ENCODE assay signal across 25 cellular contexts in the genomic region with DNA sequence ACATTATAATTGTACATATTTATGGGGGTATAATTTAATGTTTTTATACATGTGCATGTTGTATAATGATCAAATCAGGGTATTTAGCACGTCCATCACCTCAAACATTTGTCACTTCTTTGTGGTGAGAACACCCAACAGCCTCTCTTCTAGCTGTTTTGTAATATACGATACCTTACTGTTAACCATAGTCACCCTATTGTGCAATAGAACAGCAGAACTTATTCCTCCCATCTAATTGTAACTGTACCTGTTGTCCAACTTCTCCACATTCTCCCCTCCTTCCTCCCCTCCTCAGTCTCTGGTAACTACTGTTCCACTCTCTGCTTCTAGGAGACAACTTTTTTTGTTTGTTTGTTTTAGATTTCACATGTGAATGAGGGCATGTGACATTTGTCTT.
"Had no signal": no experiment of that assay in that cellular context is flagged by ENCODE, and none has a peak within 500 bp of the region (broad histone marks: within the 10 kb centered on the region; RNA-seq: fewer than 3 reads in every experiment).

No MANE protein-coding gene starts in this region.

- FAIRE-seq: keratinocyte had no signal

- H3K36me3 ChIP-seq: gastrocnemius medialis, lower lobe of right lung, ovary, spleen, tibial artery had no signal

- H3K4me1 ChIP-seq: gastrocnemius medialis, lower lobe of right lung, psoas muscle, spleen, testis, tibial artery had no signal

- H3K27me3 ChIP-seq: gastrocnemius medialis, ovary, spleen, testis, tibial artery had no signal

- H3K27ac ChIP-seq: epithelial cell of prostate, gastrocnemius medialis, lower lobe of right lung, ovary, psoas muscle, skin epidermis, spleen, testis, tibial artery had no signal

- H3K4me3 ChIP-seq: gastrocnemius medialis, lower lobe of right lung, ovary, psoas muscle, skin epidermis, spleen, testis, tibial artery had no signal

- H3K9me3 ChIP-seq: gastrocnemius medialis, lower lobe of right lung, ovary, psoas muscle, spleen, testis, tibial artery had no signal

- DNase-seq: cortex of kidney; effector CD4-positive, alpha-beta T cell; foreskin fibroblast; gastrocnemius medialis; head of caudate nucleus; left ventricle myocardium superior; lower lobe of right lung; naive thymus-derived CD8-positive, alpha-beta T cell; nephron progenitor cell; occipital lobe; ovary; posterior cingulate gyrus; psoas muscle; right cardiac atrium; spleen; stimulated activated CD4-positive, alpha-beta T cell treated with anti-CD3 and anti-CD28 coated beads, Interleukin-4, amount 100 ng/mL, for 4 hours; stimulated activated naive CD8-positive, alpha-beta T cell treated with anti-CD3 and anti-CD28 coated beads, Interleukin-15, Interleukin-2, amounts not matched to agents 100 U/mL and 50 U/mL, for 24 hours; substantia nigra; testis; tibial artery had no signal

- ATAC-seq: esophagus mucosa; gastrocnemius medialis; left ventricle myocardium superior; lower lobe of right lung; naive thymus-derived CD8-positive, alpha-beta T cell; psoas muscle; right cardiac atrium; stimulated activated memory B cell treated with anti-CD40 and anti-IgM and Interleukin-4, amounts not matched to agents 10 μg/mL and 1 μg/mL and 100 μg/mL, for 72 hours; stimulated activated naive CD8-positive, alpha-beta T cell treated with anti-CD3 and anti-CD28 coated beads, Interleukin-15, Interleukin-2, amounts not matched to agents 100 U/mL and 50 U/mL, for 24 hours had no signal
